In the genomic region with DNA sequence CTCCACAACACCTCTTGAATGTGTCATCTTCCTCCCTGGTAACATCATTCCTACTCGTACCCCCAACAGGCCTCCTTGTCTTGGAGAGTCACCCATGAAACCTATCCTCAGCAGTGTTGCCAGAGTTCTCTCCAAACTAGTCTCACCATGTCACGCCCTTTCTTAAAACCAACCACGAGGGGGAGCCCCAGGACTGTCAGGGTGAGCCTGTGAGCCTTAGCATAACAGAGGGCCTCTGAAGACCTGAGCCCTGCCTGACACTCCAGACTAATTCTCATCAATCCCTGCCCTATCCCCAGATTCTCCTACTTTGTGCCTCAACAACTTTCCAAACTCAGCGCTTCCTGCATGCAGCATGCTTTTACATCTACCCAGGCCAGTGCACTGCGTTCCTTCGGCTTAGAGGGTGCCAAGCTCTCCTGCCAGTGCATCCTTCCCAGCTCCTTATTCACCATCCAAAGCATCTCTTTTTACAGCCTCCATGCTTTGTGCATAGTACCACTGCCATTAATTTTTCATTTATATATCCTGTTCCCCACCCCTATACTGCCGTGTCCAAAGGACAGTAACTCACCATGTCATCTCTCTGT, we compare ENCODE assay signal across 8 cellular contexts. TPM values are rescaled to one million over a fixed set of nuclear protein-coding genes. Genes with fewer than 3 reads are reported as not detected.
DNase-seq lines count a peak whose midpoint lies in the region; ATAC-seq and TF ChIP-seq lines count a peak whose summit lies in the region.

No MANE protein-coding gene starts in this region.

- in situ Hi-C loops in G401 (cut with HindIII; ENCODE audit: low sequenced_read_pairs) = no loop called here

- intact Hi-C loops in activated T-helper 1 cell treated with anti-CD3 and anti-CD28 coated beads, Interleukin-12 subunit alpha, Interleukin-12 subunit beta, Interleukin-2, Interleukin-4 antibody, amounts not matched to agents 30 ng/mL and 10 ng/mL and 1 ng/mL, durations not matched to agents 14 hours and 24 hours and 36 hours (cut with micrococcal nuclease) = loop anchor here (1.0 kb wide), 2 partner anchors 61 to 130 kb away; no protein-coding TSS in a partner anchor

- no peaks in the 10 kb centered on the region for H3K4me1 Mint-ChIP-seq in activated T-helper 1 cell treated with anti-CD3 and anti-CD28 coated beads, Interleukin-12 subunit alpha, Interleukin-12 subunit beta, Interleukin-2, Interleukin-4 antibody, amounts not matched to agents 30 ng/mL and 10 ng/mL and 1 ng/mL, durations not matched to agents 14 hours and 24 hours and 36 hours (ENCODE audit: low read depth)

- no peaks in the 10 kb centered on the region for H3K79me2 ChIP-seq in Karpas-422 (ENCODE audit: low read length)
- H3K79me2 ChIP-seq in osteoblast (ENCODE audit: insufficient read depth, low read length) = no peaks in the 10 kb centered on the region

- H3K4me3 Mint-ChIP-seq in activated T-helper 1 cell treated with anti-CD3 and anti-CD28 coated beads, Interleukin-12 subunit alpha, Interleukin-12 subunit beta, Interleukin-2, Interleukin-4 antibody, amounts not matched to agents 30 ng/mL and 10 ng/mL and 1 ng/mL, durations not matched to agents 14 hours and 24 hours and 36 hours = no peak overlapping the region

- H3K9me3 Mint-ChIP-seq in activated T-helper 1 cell treated with anti-CD3 and anti-CD28 coated beads, Interleukin-12 subunit alpha, Interleukin-12 subunit beta, Interleukin-2, Interleukin-4 antibody, amounts not matched to agents 30 ng/mL and 10 ng/mL and 1 ng/mL, durations not matched to agents 14 hours and 24 hours and 36 hours = no peaks in the 10 kb centered on the region

- H3K4me1 ChIP-seq in Karpas-422 (ENCODE audit: low read length) = no peaks in the 10 kb centered on the region
- no peaks in the 10 kb centered on the region for H3K4me1 ChIP-seq in foreskin keratinocyte
- H3K4me1 ChIP-seq in osteoblast (ENCODE audit: insufficient read depth, low read length) = no peaks in the 10 kb centered on the region
- peaks cover 7 to 15% (median 9%) of the 10 kb centered on the region in 4 donors for H3K4me1 ChIP-seq in upper lobe of left lung

- no peaks in the 10 kb centered on the region for H3K9me3 ChIP-seq in Karpas-422 (ENCODE audit: low read length)
- H3K9me3 ChIP-seq in osteoblast (ENCODE audit: low read depth, low read length) = no peaks in the 10 kb centered on the region
- H3K9me3 ChIP-seq in upper lobe of left lung = no peaks in the 10 kb centered on the region

- H3K27ac ChIP-seq in Karpas-422 (ENCODE audit: low read length) (no peak overlapping the region), foreskin keratinocyte (no peak overlapping the region), osteoblast (ENCODE audit: low read depth, low read length) (no peak overlapping the region), upper lobe of left lung (no peak overlapping the region)

- 39 to 44% methylated on average over 5 to 7 of the region's 7 CpGs for WGBS in upper lobe of left lung, 2 donors

- H3K9ac ChIP-seq in Karpas-422 (ENCODE audit: low read length) = no peak overlapping the region

- H3K36me3 Mint-ChIP-seq in activated T-helper 1 cell treated with anti-CD3 and anti-CD28 coated beads, Interleukin-12 subunit alpha, Interleukin-12 subunit beta, Interleukin-2, Interleukin-4 antibody, amounts not matched to agents 30 ng/mL and 10 ng/mL and 1 ng/mL, durations not matched to agents 14 hours and 24 hours and 36 hours (ENCODE audit: low read depth) = no peaks in the 10 kb centered on the region

- no peaks in the 10 kb centered on the region for H4K20me1 ChIP-seq in Karpas-422 (ENCODE audit: insufficient read depth, low read depth, low read length)
- H4K20me1 ChIP-seq in osteoblast (ENCODE audit: insufficient read depth, low read length) = peaks cover 2% of the 10 kb centered on the region

- no peaks in the 10 kb centered on the region for H3K27me3 ChIP-seq in Karpas-422 (ENCODE audit: low read length)
- no peaks in the 10 kb centered on the region for H3K27me3 ChIP-seq in foreskin keratinocyte
- H3K27me3 ChIP-seq in osteoblast (ENCODE audit: insufficient read depth, low read length) = peaks cover 2% of the 10 kb centered on the region
- H3K27me3 ChIP-seq in upper lobe of left lung = no peaks in the 10 kb centered on the region

- H2AFZ ChIP-seq in Karpas-422 (ENCODE audit: low read length) (no peak overlapping the region), osteoblast (ENCODE audit: low read length) (no peak overlapping the region)

- ATAC-seq in GM21786 (IDR thresholded peaks at IDR 0.05; ENCODE audit: unreplicated experiment) = peak; percentile 80
- peak; percentile 88 for ATAC-seq in foreskin keratinocyte
- ATAC-seq in upper lobe of left lung (ENCODE audit: low FRiP score in 2 of 2) = peak; percentile 83 to 90

- H3K9me2 ChIP-seq in Karpas-422 (replicated peaks; ENCODE audit: insufficient read depth, low read length) = no peaks in the 10 kb centered on the region

- no peak overlapping the region for H3K4me2 ChIP-seq in Karpas-422 (ENCODE audit: low read depth, low read length, poor library complexity, severe bottlenecking)
- H3K4me2 ChIP-seq in osteoblast (ENCODE audit: insufficient read depth, low read length) = no peak overlapping the region

- peak; percentile 79 for DNase-seq in G401 (ENCODE audit: low spot score)
- peak; percentile 89 for DNase-seq in Karpas-422
- peak; percentile 84 for DNase-seq in RKO (ENCODE audit: low spot score)
- peak; percentile 52 for DNase-seq in activated T-helper 1 cell treated with anti-CD3 and anti-CD28 coated beads, Interleukin-12 subunit alpha, Interleukin-12 subunit beta, Interleukin-2, Interleukin-4 antibody, amounts not matched to agents 30 ng/mL and 10 ng/mL and 1 ng/mL, durations not matched to agents 14 hours and 24 hours and 36 hours (ENCODE audit: low spot score)
- DNase-seq in foreskin keratinocyte = peak; percentile 34 to 66
- DNase-seq in osteoblast (ENCODE audit: insufficient read length, low spot score, missing footprints) = peak; percentile 86
- peak in 1 of 2 donors; percentile 82 for DNase-seq in upper lobe of left lung

- peaks cover 5% of the 10 kb centered on the region for H3K27me3 Mint-ChIP-seq in activated T-helper 1 cell treated with anti-CD3 and anti-CD28 coated beads, Interleukin-12 subunit alpha, Interleukin-12 subunit beta, Interleukin-2, Interleukin-4 antibody, amounts not matched to agents 30 ng/mL and 10 ng/mL and 1 ng/mL, durations not matched to agents 14 hours and 24 hours and 36 hours (ENCODE audit: insufficient read depth)

- no peak overlapping the region for H3K27ac Mint-ChIP-seq in activated T-helper 1 cell treated with anti-CD3 and anti-CD28 coated beads, Interleukin-12 subunit alpha, Interleukin-12 subunit beta, Interleukin-2, Interleukin-4 antibody, amounts not matched to agents 30 ng/mL and 10 ng/mL and 1 ng/mL, durations not matched to agents 14 hours and 24 hours and 36 hours

- peak; percentile 94 for TF ChIP-seq CTCF in foreskin keratinocyte (conservative IDR thresholded peaks at IDR 0.05)
- peak; percentile 78 for TF ChIP-seq CTCF in osteoblast (IDR thresholded peaks at IDR 0.05; ENCODE audit: extremely low read depth, low read depth, low read length)
- peak; percentile 66 to 86 (median 76) for TF ChIP-seq CTCF in upper lobe of left lung (IDR thresholded peaks at IDR 0.05)

- TF ChIP-seq EP300 in upper lobe of left lung (IDR thresholded peaks at IDR 0.05) = no peak

- TF ChIP-seq POLR2A in upper lobe of left lung (IDR thresholded peaks at IDR 0.05) = no peak

- H3K4me3 ChIP-seq in Karpas-422 (ENCODE audit: low read length) (no peak overlapping the region), osteoblast (ENCODE audit: insufficient read depth, low read length) (no peak overlapping the region), upper lobe of left lung (no peak overlapping the region)

- H3K36me3 ChIP-seq in Karpas-422 (ENCODE audit: insufficient read depth, low read length) (no peaks in the 10 kb centered on the region), osteoblast (ENCODE audit: insufficient read depth, low read length) (peaks cover 1% of the 10 kb centered on the region), upper lobe of left lung (no peaks in the 10 kb centered on the region)

RNA-seq across cellular contexts. Expression of a gene that starts 34.2 kb away (rescaled TPM):
- 2.6 and 4.5 TPM in 2 replicates for total RNA-seq in G401 (2014; rRNA removed; shearing (Covaris generic))
- not detected in 2 replicates for total RNA-seq in Karpas-422 (2014; rRNA removed; shearing (Covaris generic); ENCODE audit: low replicate concordance)
- 2.9 and 3.0 TPM in 2 replicates for total RNA-seq in activated T-helper 1 cell treated with anti-CD3 and anti-CD28 coated beads, Interleukin-12 subunit alpha, Interleukin-12 subunit beta, Interleukin-2, Interleukin-4 antibody, amounts not matched to agents 30 ng/mL and 10 ng/mL and 1 ng/mL, durations not matched to agents 14 hours and 24 hours and 36 hours
- total RNA-seq in foreskin keratinocyte = 6.7 and 7.7 TPM in 2 replicates
- polyA plus RNA-seq in foreskin keratinocyte = 2.1 TPM in 2 replicates
- 6.5 and 8.8 TPM in 2 replicates for total RNA-seq in osteoblast
- total RNA-seq in upper lobe of left lung = 10 to 100 TPM in 1 of 6 donors, 1 to 10 TPM in 5; 4.4 to 10.3 (median 8.0) TPM
